2 cellular contexts compared by ENCODE assay signal in genomic region chr10:79314761-79315601, GRCh38.
A peak's percentile ranks its signal among the peaks of the same experiment; 100 is the strongest.
TF ChIP-seq lines count a peak whose summit lies in the region.

No MANE protein-coding gene starts in this region.

TF ChIP-seq in endothelial cell of umbilical vein, 7 proteins besides CTCF, POLR2A, EP300 and RAD21:
- no peak for TF ChIP-seq MAX (IDR thresholded peaks at IDR 0.05; ENCODE audit: insufficient read depth, insufficient read length)
- TF ChIP-seq GATA2 (IDR thresholded peaks at IDR 0.05; ENCODE audit: insufficient read depth, insufficient read length, low read depth, low read length) = no peak
- TF ChIP-seq EZH2 (IDR thresholded peaks at IDR 0.05; ENCODE audit: borderline replicate concordance, low read depth, low read length, severe bottlenecking) = no peak
- TF ChIP-seq FOS (IDR thresholded peaks at IDR 0.05; ENCODE audit: borderline replicate concordance, insufficient read depth, low read length) = no peak
- TF ChIP-seq POLR2AphosphoS5 (IDR thresholded peaks at IDR 0.05; ENCODE audit: insufficient read depth, low read depth, low read length) = no peak
- TF ChIP-seq MYC (IDR thresholded peaks at IDR 0.05; ENCODE audit: low read depth, low read length) = no peak
- TF ChIP-seq JUN (IDR thresholded peaks at IDR 0.05; ENCODE audit: borderline replicate concordance, insufficient read depth, insufficient read length, low read depth) = no peak

TF ChIP-seq in neural cell, 6 proteins besides CTCF, POLR2A, EP300 and RAD21 (continued from another document):
- TF ChIP-seq POLR2AphosphoS5 (IDR thresholded peaks at IDR 0.05) = peak; percentile 6
